8 cellular contexts compared by ENCODE assay signal in the genomic region with DNA sequence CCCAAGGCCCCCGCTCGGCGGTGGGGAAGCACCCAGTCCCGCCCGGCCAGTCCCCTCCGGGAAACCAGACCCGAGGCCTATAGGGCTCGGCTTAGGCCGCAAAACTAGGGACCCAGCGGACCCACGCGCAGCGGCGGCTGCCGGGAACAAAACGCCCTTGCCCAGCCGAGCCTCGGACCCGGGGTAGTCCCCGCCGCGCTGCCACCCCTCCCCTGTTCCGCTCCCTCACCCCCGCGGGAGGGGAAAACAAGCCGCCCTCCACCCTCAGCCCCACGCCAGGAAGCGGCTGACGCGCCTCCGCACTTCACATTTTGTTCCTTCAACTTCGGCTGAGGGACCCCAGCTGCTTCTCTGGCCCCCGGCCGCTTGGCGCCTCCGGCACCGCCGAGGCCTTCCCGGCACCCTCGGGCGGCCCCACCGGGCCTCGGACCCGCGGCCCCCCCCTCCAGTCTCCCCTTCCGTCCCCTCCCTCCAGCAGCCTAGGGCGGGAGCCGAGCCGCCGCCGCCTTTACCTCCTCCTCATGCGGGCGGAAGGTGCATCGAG. TPM values are rescaled to one million over a fixed set of nuclear protein-coding genes. Genes with fewer than 3 reads are reported as not detected.
A peak's percentile ranks its signal among the peaks of the same experiment; 100 is the strongest.
DNase-seq lines count a peak whose midpoint lies in the region; ATAC-seq and TF ChIP-seq lines count a peak whose summit lies in the region.

No MANE protein-coding gene starts in this region.

- no peaks in the 10 kb centered on the region for H3K27me3 ChIP-seq in HCT116 (ENCODE audit: insufficient read depth, low read length)
- H3K27me3 ChIP-seq in endodermal cell (ENCODE audit: control insufficient read depth, insufficient read depth, low read length, poor library complexity, severe bottlenecking): no peaks in the 10 kb centered on the region

- H3K36me3 ChIP-seq in HCT116 (ENCODE audit: control insufficient read depth in 1 of 2, insufficient read depth in 2 of 2, low read length in 2 of 2): peaks cover 14 to 30% of the 10 kb centered on the region in 2 experiments
- H3K36me3 ChIP-seq in endodermal cell (ENCODE audit: control insufficient read depth, insufficient read depth, low read length): peaks cover 37% of the 10 kb centered on the region
- H3K36me3 ChIP-seq in mucosa of descending colon (ENCODE audit: low read depth): no peaks in the 10 kb centered on the region

- BruUV-seq in HCT116 (replicated peaks; lab: Mats Ljungman, UMichigan): no TSS peak

- H3K9me2 ChIP-seq in HCT116 (ENCODE audit: insufficient read depth): no peaks in the 10 kb centered on the region

- peaks cover 11% of the 10 kb centered on the region; the same call in 1 of the 2 replicates for H4K20me1 ChIP-seq in HCT116 (ENCODE audit: insufficient read depth)

- peak; percentile 63 for DNase-seq in GM12865 (ENCODE audit: low read depth)
- no peak for DNase-seq in HCT116 (ENCODE audit: low read depth, low spot score)
- peak; percentile 24 for DNase-seq in M059J (ENCODE audit: low read depth)
- DNase-seq in activated CD8-positive, alpha-beta memory T cell treated with anti-CD3 and anti-CD28 coated beads for 4 hours (ENCODE audit: low read depth in 2 of 2): peak; percentile 1 to 33
- DNase-seq in endodermal cell: peak; percentile 69
- peak in 2 of 3 donors; percentile 71 to 76 for DNase-seq in mucosa of descending colon
- peak; percentile 66 for DNase-seq in stimulated activated CD8-positive, alpha-beta memory T cell treated with anti-CD3 and anti-CD28 coated beads, Interleukin-4, amount 100 ng/mL, for 48 hours
- DNase-seq in COLO829 (ENCODE audit: low spot score): no peak

- no peak for TF ChIP-seq POLR2A in HCT116 (IDR thresholded peaks at IDR 0.05; ENCODE audit: borderline replicate concordance, extremely low read depth, insufficient read depth, insufficient read length)

- H3K4me1 ChIP-seq in HCT116 (ENCODE audit: control insufficient read depth in 1 of 2, insufficient read depth in 2 of 2, low read length in 2 of 2) (peaks cover 8 to 16% of the 10 kb centered on the region in 2 experiments), endodermal cell (ENCODE audit: control insufficient read depth, insufficient read depth, low read length) (no peaks in the 10 kb centered on the region), mucosa of descending colon (ENCODE audit: low read depth) (peaks cover 11% of the 10 kb centered on the region)

- H3K4me3 Mint-ChIP-seq in endodermal cell: peak overlapping the region; percentile 74

- no peaks in the 10 kb centered on the region for H3K9me3 Mint-ChIP-seq in endodermal cell

- peaks cover 53% of the 10 kb centered on the region for H3K79me2 ChIP-seq in HCT116 (ENCODE audit: insufficient read depth, low read length)

- ATAC-seq in HCT116: peak; percentile 41
- ATAC-seq in mucosa of descending colon: peak; percentile 48

- WGBS in endodermal cell (ENCODE audit: insufficient coverage in 1 of 2, insufficient read length in 1 of 2), 2 experiments: 0% methylated on average over 21 to 54 of the region's 54 CpGs

- peaks cover 30% of the 10 kb centered on the region for H3K36me3 Mint-ChIP-seq in endodermal cell (ENCODE audit: low read depth)

- no peaks in the 10 kb centered on the region for H3K9me3 ChIP-seq in HCT116 (ENCODE audit: control insufficient read depth in 1 of 2, insufficient read depth in 1 of 2, low read depth in 1 of 2, low read length in 2 of 2)
- no peaks in the 10 kb centered on the region for H3K9me3 ChIP-seq in endodermal cell (ENCODE audit: control insufficient read depth, low read length)
- H3K9me3 ChIP-seq in mucosa of descending colon: no peaks in the 10 kb centered on the region

- intact Hi-C loops in HCT116 (cut with micrococcal nuclease) (loop anchor here (1.0 to 5.0 kb wide), 7 partner anchors 78 to 518 kb away; a partner anchor contains a TSS), mucosa of descending colon (cut with DNase I, micrococcal nuclease) (loop anchor here in 1 of 2 donors (5.0 to 10.0 kb wide), 2 partner anchors 282 to 510 kb away; a partner anchor contains a TSS)

- H3K4me2 ChIP-seq in HCT116 (ENCODE audit: low read length): peak overlapping the region; percentile 78

- no peak overlapping the region for H3K27ac Mint-ChIP-seq in endodermal cell

- no peak for TF ChIP-seq CTCF in GM12865 (IDR thresholded peaks at IDR 0.05; ENCODE audit: insufficient read depth, low read depth, low read length, missing control alignments)
- TF ChIP-seq CTCF in HCT116 (IDR thresholded peaks at IDR 0.05 in 2 of 3, conservative IDR thresholded peaks at IDR 0.05 in 1 of 3; ENCODE audit: borderline replicate concordance in 1 of 3, insufficient read depth in 1 of 3, low read depth in 2 of 3, low read length in 2 of 3): no peak
- TF ChIP-seq CTCF in endodermal cell (conservative IDR thresholded peaks at IDR 0.05): no peak
- no peak for TF ChIP-seq CTCF in mucosa of descending colon (IDR thresholded peaks at IDR 0.05)

- CTCF ChIA-PET in HCT116 (lab: Charles Lee): no interaction called here

- RAD21 ChIA-PET in HCT116 (lab: Charles Lee; ENCODE audit: low non-redundant PET in 1 of 2, low total read pairs in 2 of 2, uncharacterized antibody in 2 of 2, unreplicated experiment in 2 of 2): no interaction called here

- peaks cover 17% of the 10 kb centered on the region for H3K4me1 Mint-ChIP-seq in endodermal cell

- H3K27ac ChIP-seq in HCT116 (ENCODE audit: low read depth, low read length) (peak overlapping the region; percentile 92), endodermal cell (ENCODE audit: low read depth, low read length) (peak overlapping the region; percentile 89)

- peak overlapping the region; percentile 95 for H3K4me3 ChIP-seq in GM12865 (ENCODE audit: low read depth, low read length)
- H3K4me3 ChIP-seq in HCT116 (replicated peaks in 1 of 2; ENCODE audit: low read depth in 1 of 2, low read length in 2 of 2): peak overlapping the region; percentile 87 to 92
- H3K4me3 ChIP-seq in endodermal cell (ENCODE audit: low read length): peak overlapping the region; percentile 93
- H3K4me3 ChIP-seq in mucosa of descending colon: peak overlapping the region; percentile 78

- no peak overlapping the region for H2AFZ ChIP-seq in HCT116 (ENCODE audit: low read depth, low read length, poor library complexity, severe bottlenecking)

- TF ChIP-seq RAD21 in HCT116 (IDR thresholded peaks at IDR 0.05; ENCODE audit: low read depth): no peak

- H3K27me3 Mint-ChIP-seq in endodermal cell (ENCODE audit: insufficient read depth): no peaks in the 10 kb centered on the region

- H3K9ac ChIP-seq in HCT116 (ENCODE audit: low read length): peak overlapping the region; percentile 98
- peak overlapping the region; percentile 88 for H3K9ac ChIP-seq in endodermal cell (ENCODE audit: extremely low read depth, low read length, poor library complexity, severe bottlenecking)

- POLR2A ChIA-PET in HCT116 (lab: Charles Lee): no interaction called here

TF ChIP-seq in HCT116, 20 proteins besides CTCF, POLR2A, EP300 and RAD21:
- TF ChIP-seq SP1 (IDR thresholded peaks at IDR 0.05; ENCODE audit: low read depth) (no peak), ZFX (IDR thresholded peaks at IDR 0.05) (peak; percentile 98), YY1 (IDR thresholded peaks at IDR 0.05; ENCODE audit: extremely low read depth, insufficient replicate concordance, low read depth, low read length) (no peak)

RNA-seq across cellular contexts. Expression of a gene that starts 0.7 kb away (rescaled TPM):
- total RNA-seq in HCT116 (2021; ENCODE audit: unreplicated experiment) (98.3 TPM), endodermal cell (10 to 100 TPM; 88.2 to 98.6 TPM), mucosa of descending colon (10 to 100 TPM; 53.4 to 68.3 (median 64.7) TPM)
- polyA plus RNA-seq in HCT116 (2012): 23.9 and 32.0 TPM in 2 replicates
- 37.1 and 51.1 TPM in 2 replicates for total RNA-seq in M059J (2014; rRNA removed; shearing (Covaris generic))
- 67.4 TPM for polyA plus RNA-seq in endodermal cell (2013, experiment 1 of 2)
- 62.2 TPM for polyA plus RNA-seq in endodermal cell (2013, experiment 2 of 2)

Comparison
In these comparisons a context has a peak if more than half of its experiments do, and no peak if none do; other contexts are left out.
1. DNase-seq: peak in GM12865 (single experiment), M059J (single experiment), activated CD8-positive, alpha-beta memory T cell treated with anti-CD3 and anti-CD28 coated beads for 4 hours (2 of 2), endodermal cell (single experiment), mucosa of descending colon (2 of 3) and stimulated activated CD8-positive, alpha-beta memory T cell treated with anti-CD3 and anti-CD28 coated beads, Interleukin-4, amount 100 ng/mL, for 48 hours (single experiment); none in HCT116 (single experiment) and COLO829 (single experiment).
2. Peak in every context shown above with its lines, with median percentiles within 50 percentile points of each other: H3K4me3 ChIP-seq.